1 cellular context compared by ENCODE assay signal in the genomic region with DNA sequence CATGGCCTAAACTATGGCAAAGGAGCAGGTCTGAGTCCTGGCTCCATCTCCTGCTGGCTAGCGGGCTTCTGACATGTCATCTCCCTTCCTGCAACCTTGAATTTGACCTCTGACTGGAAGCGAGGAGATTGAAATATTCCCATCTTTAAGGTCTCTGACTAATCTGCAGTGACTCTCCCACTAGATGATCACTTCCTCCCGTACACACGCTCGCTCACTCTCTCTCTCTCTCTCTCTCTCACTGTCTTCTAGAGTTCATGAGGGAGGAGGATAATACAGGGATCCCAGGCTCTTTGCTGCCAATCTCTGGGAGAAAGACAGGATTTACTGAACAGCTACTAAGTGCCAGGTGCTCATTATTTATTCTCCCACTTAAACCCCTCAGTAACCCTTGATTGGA.
TF ChIP-seq lines count a peak whose summit lies in the region.

No MANE protein-coding gene starts in this region.

TF ChIP-seq in SK-N-SH treated with all-trans-retinoic acid at 6 μM for 48 hours, 23 proteins besides CTCF, POLR2A, EP300 and RAD21 (continued from another document):
- TF ChIP-seq, protein P1, sequence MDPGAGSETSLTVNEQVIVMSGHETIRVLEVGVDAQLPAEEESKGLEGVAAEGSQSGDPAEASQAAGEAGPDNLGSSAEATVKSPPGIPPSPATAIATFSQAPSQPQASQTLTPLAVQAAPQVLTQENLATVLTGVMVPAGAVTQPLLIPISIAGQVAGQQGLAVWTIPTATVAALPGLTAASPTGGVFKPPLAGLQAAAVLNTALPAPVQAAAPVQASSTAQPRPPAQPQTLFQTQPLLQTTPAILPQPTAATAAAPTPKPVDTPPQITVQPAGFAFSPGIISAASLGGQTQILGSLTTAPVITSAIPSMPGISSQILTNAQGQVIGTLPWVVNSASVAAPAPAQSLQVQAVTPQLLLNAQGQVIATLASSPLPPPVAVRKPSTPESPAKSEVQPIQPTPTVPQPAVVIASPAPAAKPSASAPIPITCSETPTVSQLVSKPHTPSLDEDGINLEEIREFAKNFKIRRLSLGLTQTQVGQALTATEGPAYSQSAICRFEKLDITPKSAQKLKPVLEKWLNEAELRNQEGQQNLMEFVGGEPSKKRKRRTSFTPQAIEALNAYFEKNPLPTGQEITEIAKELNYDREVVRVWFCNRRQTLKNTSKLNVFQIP (CRISPR knock-in tag; IDR thresholded peaks at IDR 0.05; ENCODE audit: borderline replicate concordance, low read depth), result no peak
- TF ChIP-seq ZNF70 (CRISPR knock-in tag; IDR thresholded peaks at IDR 0.05) (no peak), PPARA (CRISPR knock-in tag; IDR thresholded peaks at IDR 0.05; ENCODE audit: borderline replicate concordance) (no peak), ZFP3 (CRISPR knock-in tag; IDR thresholded peaks at IDR 0.05) (no peak), ARNTL (CRISPR knock-in tag; IDR thresholded peaks at IDR 0.05; ENCODE audit: borderline replicate concordance, low read depth) (no peak), ZC3H10 (CRISPR knock-in tag; IDR thresholded peaks at IDR 0.05) (no peak), RARB (CRISPR knock-in tag; IDR thresholded peaks at IDR 0.05) (no peak)
